8 cellular contexts compared by ENCODE assay signal in the genomic region with DNA sequence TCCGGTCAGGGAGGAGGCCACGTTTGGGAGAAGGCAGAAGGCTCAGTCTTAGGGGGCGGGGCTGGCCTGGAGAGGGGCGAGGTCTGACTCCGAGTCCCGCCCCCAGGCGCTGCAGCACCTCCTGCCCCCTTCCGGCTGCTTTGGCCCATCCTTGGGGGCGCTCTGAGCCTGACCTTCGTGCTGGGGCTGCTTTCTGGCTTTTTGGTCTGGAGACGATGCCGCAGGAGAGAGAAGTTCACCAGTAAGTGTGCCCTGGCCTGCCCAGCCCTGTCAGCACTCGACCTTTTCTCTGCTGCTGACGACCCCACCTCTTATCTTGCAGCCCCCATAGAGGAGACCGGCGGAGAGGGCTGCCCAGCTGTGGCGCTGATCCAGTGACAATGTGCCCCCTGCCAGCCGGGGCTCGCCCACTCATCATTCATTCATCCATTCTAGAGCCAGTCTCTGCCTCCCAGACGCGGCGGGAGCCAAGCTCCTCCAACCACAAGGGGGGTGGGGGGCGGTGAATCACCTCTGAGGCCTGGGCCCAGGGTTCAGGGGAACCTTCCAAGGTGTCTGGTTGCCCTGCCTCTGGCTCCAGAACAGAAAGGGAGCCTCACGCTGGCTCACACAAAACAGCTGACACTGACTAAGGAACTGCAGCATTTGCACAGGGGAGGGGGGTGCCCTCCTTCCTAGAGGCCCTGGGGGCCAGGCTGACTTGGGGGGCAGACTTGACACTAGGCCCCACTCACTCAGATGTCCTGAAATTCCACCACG.
DNase-seq lines count a peak whose midpoint lies in the region; ATAC-seq and TF ChIP-seq lines count a peak whose summit lies in the region.

No MANE protein-coding gene starts in this region.

- DNase-seq in NCI-H2171 (lab: John Stamatoyannopoulos, UW): peak; percentile 59
- DNase-seq in activated CD4-positive, CD25-positive, alpha-beta regulatory T cell treated with anti-CD3 and anti-CD28 coated beads, Interleukin-2, amount 50 U/mL, for 72 hours: peak; percentile 76
- DNase-seq in central memory CD8-positive, alpha-beta T cell (ENCODE audit: low spot score in 2 of 2): peak in 1 of 2 donors; percentile 41
- DNase-seq in stimulated activated CD4-positive, alpha-beta T cell treated with anti-CD3 and anti-CD28 coated beads, Interleukin-1b, Interleukin-23, amount 100 ng/mL, for 48 hours: peak; percentile 94
- DNase-seq in NCI-H2029 treated with DMSO at 0.1 percent for 48 hours (lab: John Stamatoyannopoulos, UW): no peak

- H3K4me1 Mint-ChIP-seq in central memory CD8-positive, alpha-beta T cell: peaks cover 41% of the 10 kb centered on the region

- ATAC-seq in central memory CD8-positive, alpha-beta T cell (replicated peaks; ENCODE audit: extremely low read depth, poor library complexity, severe bottlenecking): no peak
- ATAC-seq in HG02973 (IDR thresholded peaks at IDR 0.05; ENCODE audit: unreplicated experiment): no peak

- H3K27ac ChIP-seq in layer of hippocampus (ENCODE audit: low read depth, low read length): peak overlapping the region; percentile 84

- peak overlapping the region; percentile 76 for H3K4me3 Mint-ChIP-seq in central memory CD8-positive, alpha-beta T cell

- no peak overlapping the region for H3K4me3 ChIP-seq in GM12875 (ENCODE audit: low read depth, low read length)

- H3K27me3 ChIP-seq in layer of hippocampus (ENCODE audit: control insufficient read depth, insufficient read depth, low read length): peaks cover 6% of the 10 kb centered on the region

- H3K9me3 Mint-ChIP-seq in central memory CD8-positive, alpha-beta T cell: no peaks in the 10 kb centered on the region

- TF ChIP-seq CTCF in GM12875 (IDR thresholded peaks at IDR 0.05; ENCODE audit: borderline replicate concordance, insufficient read depth, low read depth, low read length): peak; percentile 37; the same call in 1 of the 2 replicates

- H3K27me3 Mint-ChIP-seq in central memory CD8-positive, alpha-beta T cell: no peaks in the 10 kb centered on the region

- H3K36me3 Mint-ChIP-seq in central memory CD8-positive, alpha-beta T cell (ENCODE audit: insufficient read depth): peaks cover 14% of the 10 kb centered on the region

- H3K27ac Mint-ChIP-seq in central memory CD8-positive, alpha-beta T cell (ENCODE audit: low read depth): peak overlapping the region; percentile 66
